In genomic region chr22:19398206-19398605, GRCh38 we compare ENCODE assay signal across 26 cellular contexts. TPM values are rescaled to one million over a fixed set of nuclear protein-coding genes. Genes with fewer than 3 reads are reported as not detected.
DNase-seq lines count a peak whose midpoint lies in the region; ATAC-seq and TF ChIP-seq lines count a peak whose summit lies in the region.
"Had no signal": no experiment of that assay in that cellular context is flagged by ENCODE, and none has a peak within 500 bp of the region (broad histone marks: within the 10 kb centered on the region; RNA-seq: fewer than 3 reads in every experiment).

No MANE protein-coding gene starts in this region.

- TF ChIP-seq CTCF in AG10803 (conservative IDR thresholded peaks at IDR 0.05; ENCODE audit: low read length) (no peak), HFF-Myc (IDR thresholded peaks at IDR 0.05; ENCODE audit: low read depth, low read length, missing control alignments) (no peak), RWPE1 (conservative IDR thresholded peaks at IDR 0.05; ENCODE audit: low read depth) (no peak), endothelial cell (IDR thresholded peaks at IDR 0.05; ENCODE audit: unreplicated experiment) (no peak), gastroesophageal sphincter (IDR thresholded peaks at IDR 0.05) (no peak)

- H3K4me3 Mint-ChIP-seq in immature natural killer cell (no peak overlapping the region), endothelial cell (ENCODE audit: unreplicated experiment) (no peak overlapping the region)
- H3K4me3 Mint-ChIP-seq: activated CD4-positive, alpha-beta T cell treated with anti-CD3 and anti-CD28 coated beads, Interleukin-2, amount 10 ng/mL, durations not matched to agents 24 days and 14 days; endodermal cell had no signal

- 70% methylated on average over 5 of the region's 6 CpGs; no CpG with 5 or more reads in 1 of the 2 donors for WGBS in gastroesophageal sphincter (ENCODE audit: low coverage in 1 of 2), 2 donors

- H3K4me1 Mint-ChIP-seq in immature natural killer cell (peaks cover 15 to 22% of the 10 kb centered on the region in 2 donors), endothelial cell (ENCODE audit: unreplicated experiment) (peaks cover 21% of the 10 kb centered on the region)
- H3K4me1 Mint-ChIP-seq: activated CD4-positive, alpha-beta T cell treated with anti-CD3 and anti-CD28 coated beads, Interleukin-2, amount 10 ng/mL, durations not matched to agents 24 days and 14 days; endodermal cell had no signal

- H3K27ac Mint-ChIP-seq in immature natural killer cell (peak overlapping the region in 4 of 6 donors; percentile 55 to 62 (median 57)), endothelial cell (ENCODE audit: unreplicated experiment) (no peak overlapping the region)
- H3K27ac Mint-ChIP-seq: activated CD4-positive, alpha-beta T cell treated with anti-CD3 and anti-CD28 coated beads, Interleukin-2, amount 10 ng/mL, durations not matched to agents 24 days and 14 days; endodermal cell had no signal

- no peaks in the 10 kb centered on the region for H3K9me3 ChIP-seq in gastroesophageal sphincter
- H3K9me3 ChIP-seq: body of pancreas, colonic mucosa, heart right ventricle, upper lobe of right lung had no signal

- H3K4me1 ChIP-seq in gastroesophageal sphincter, result no peaks in the 10 kb centered on the region
- H3K4me1 ChIP-seq: body of pancreas, colonic mucosa, upper lobe of right lung had no signal

- H3K27me3 Mint-ChIP-seq in immature natural killer cell (ENCODE audit: low read depth in 3 of 3) (peaks cover 0 to 3% (median 0%) of the 10 kb centered on the region in 3 donors), endothelial cell (ENCODE audit: unreplicated experiment) (peaks cover 2% of the 10 kb centered on the region)
- H3K27me3 Mint-ChIP-seq: activated CD4-positive, alpha-beta T cell treated with anti-CD3 and anti-CD28 coated beads, Interleukin-2, amount 10 ng/mL, durations not matched to agents 24 days and 14 days had no signal

- TF ChIP-seq EP300 in gastroesophageal sphincter (IDR thresholded peaks at IDR 0.05), result no peak

- CTCF ChIA-PET in RWPE1 (lab: Yijun Ruan, JAX), result no interaction called here

- H3K36me3 ChIP-seq in gastroesophageal sphincter, result peaks cover 0 to 89% of the 10 kb centered on the region in 2 donors

- no peaks in the 10 kb centered on the region for H3K27me3 ChIP-seq in gastroesophageal sphincter
- H3K27me3 ChIP-seq: body of pancreas, colonic mucosa, heart right ventricle, upper lobe of right lung had no signal

- H3K4me3 ChIP-seq in AG10803 (ENCODE audit: low read length) (no peak overlapping the region), HFF-Myc (replicated peaks; ENCODE audit: low read depth, low read length) (no peak overlapping the region), gastroesophageal sphincter (no peak overlapping the region)
- H3K4me3 ChIP-seq: body of pancreas, colonic mucosa, heart right ventricle, upper lobe of right lung had no signal

- peak; percentile 29 for DNase-seq in AG10803 (ENCODE audit: low read depth)
- DNase-seq in HFF-Myc (ENCODE audit: extremely low read depth, low read depth), result peak; percentile 14
- no peak for DNase-seq in RWPE1 (ENCODE audit: low spot score)
- no peak for DNase-seq in immature natural killer cell
- DNase-seq in endothelial cell (ENCODE audit: low spot score), result no peak
- DNase-seq in NCI-H345 (lab: John Stamatoyannopoulos, UW), result no peak
- DNase-seq: activated CD4-positive, alpha-beta T cell treated with anti-CD3 and anti-CD28 coated beads, Interleukin-2, amount 10 ng/mL, durations not matched to agents 24 days and 14 days; activated CD8-positive, alpha-beta memory T cell treated with anti-CD3 and anti-CD28 coated beads, Interleukin-2, amount 50 U/mL, for 48 hours; activated effector memory CD4-positive, alpha-beta T cell treated with Interleukin-2 at 50 U/mL for 16 hours; body of pancreas; colonic mucosa; DMS153; endodermal cell; HCEC 1CT; heart right ventricle; left ventricle myocardium superior; midbrain; NCI-H1105; NCI-H2081; NCI-H510A; stimulated activated CD4-positive, alpha-beta T cell treated with anti-CD3 and anti-CD28 coated beads, Interleukin-15, amount 100 ng/mL, for 24 hours; stimulated activated CD8-positive, alpha-beta memory T cell treated with anti-CD3 and anti-CD28 coated beads, Interleukin-4, amount 100 ng/mL, for 48 hours; upper lobe of right lung had no signal

- H3K36me3 Mint-ChIP-seq in immature natural killer cell, result peaks cover 8 to 43% (median 29%) of the 10 kb centered on the region in 3 donors
- H3K36me3 Mint-ChIP-seq in endothelial cell (ENCODE audit: low read depth, unreplicated experiment), result peaks cover 36% of the 10 kb centered on the region

- H3K27ac ChIP-seq in RWPE1 (0 out of 2 replicates have a peak overlapping the region, but pooled peaks have one; percentile 11), gastroesophageal sphincter (no peak overlapping the region)
- H3K27ac ChIP-seq: body of pancreas, colonic mucosa, upper lobe of right lung had no signal

- H3K9me3 Mint-ChIP-seq in immature natural killer cell (no peaks in the 10 kb centered on the region), endothelial cell (ENCODE audit: unreplicated experiment) (no peaks in the 10 kb centered on the region)
- H3K9me3 Mint-ChIP-seq: activated CD4-positive, alpha-beta T cell treated with anti-CD3 and anti-CD28 coated beads, Interleukin-2, amount 10 ng/mL, durations not matched to agents 24 days and 14 days; endodermal cell had no signal

- no peak for ATAC-seq in gastroesophageal sphincter
- no peak for ATAC-seq in GM18498 (IDR thresholded peaks at IDR 0.05; ENCODE audit: unreplicated experiment)
- ATAC-seq: body of pancreas, left ventricle myocardium superior, sciatic nerve, upper lobe of right lung had no signal

- TF ChIP-seq POLR2A in gastroesophageal sphincter (IDR thresholded peaks at IDR 0.05), result no peak

- POLR2A ChIA-PET in RWPE1 (lab: Yijun Ruan, JAX; ENCODE audit: low non-redundant PET), result no interaction called here

RNA-seq across cellular contexts. Expression of gene HIRA, which starts 33.3 kb away (rescaled TPM):
- polyA plus RNA-seq in immature natural killer cell, result 10 to 100 TPM in 1 of 3 donors, 1 to 10 TPM in 2; 4.3 to 11.5 (median 5.2) TPM
- total RNA-seq in endothelial cell (ENCODE audit: unreplicated experiment) (36.0 TPM), gastroesophageal sphincter (10 to 100 TPM; 20.5 to 35.6 (median 26.0) TPM)

RNA-seq across cellular contexts. Expression of gene MRPL40, which starts 34.1 kb away (rescaled TPM):
- polyA plus RNA-seq in immature natural killer cell, result 10 to 100 TPM; 64.7 to 85.1 (median 77.9) TPM
- total RNA-seq in endothelial cell (ENCODE audit: unreplicated experiment) (19.9 TPM), gastroesophageal sphincter (10 to 100 TPM; 22.8 to 29.1 (median 25.8) TPM)

RNA-seq across cellular contexts. Expression of gene C22orf39, which starts 49.3 kb away (rescaled TPM):
- polyA plus RNA-seq in immature natural killer cell, result 10 to 100 TPM; 67.8 to 75.5 (median 71.0) TPM
- total RNA-seq in endothelial cell (ENCODE audit: unreplicated experiment), result 26.6 TPM
- total RNA-seq in gastroesophageal sphincter, result 100 to 1,000 TPM in 2 of 4 donors, 10 to 100 TPM in 2; 69.4 to 107 (median 97.0) TPM

Comparison
In these comparisons a context has a peak if more than half of its experiments do, and no peak if none do; other contexts are left out.
1. DNase-seq: peak in AG10803 (single experiment) and HFF-Myc (single experiment); none in RWPE1 (single experiment), immature natural killer cell (0 of 3), endothelial cell (single experiment) and NCI-H345 (single experiment).